In genomic region chr11:18429349-18429748, GRCh38 we compare ENCODE assay signal across 29 cellular contexts. TPM values are rescaled to one million over a fixed set of nuclear protein-coding genes. Genes with fewer than 3 reads are reported as not detected.
A peak's percentile ranks its signal among the peaks of the same experiment; 100 is the strongest.
DNase-seq lines count a peak whose midpoint lies in the region; ATAC-seq, FAIRE-seq and TF ChIP-seq lines count a peak whose summit lies in the region.
"Had no signal": no experiment of that assay in that cellular context is flagged by ENCODE, and none has a peak within 500 bp of the region (broad histone marks: within the 10 kb centered on the region; RNA-seq: fewer than 3 reads in every experiment).

No MANE protein-coding gene starts in this region.

- BruUV-seq in K562 (replicated peaks; lab: Mats Ljungman, UMichigan), result no TSS peak

- TF ChIP-seq CTCF in A549 (IDR thresholded peaks at IDR 0.05), result no peak
- no peak for TF ChIP-seq CTCF in K562 (IDR thresholded peaks at IDR 0.05 in 2 of 3, conservative IDR thresholded peaks at IDR 0.05 in 1 of 3; ENCODE audit: insufficient read depth in 2 of 3, low read depth in 1 of 3, low read length in 3 of 3)

- WGBS in A549 (ENCODE audit: missing lambda C conversion rate), result 78% methylated on average over 4 of the region's 4 CpGs
- WGBS in K562 (ENCODE audit: insufficient coverage, low coverage, missing lambda C conversion rate), result 36% methylated on average over 4 of the region's 4 CpGs

- no peaks in the 10 kb centered on the region for H3K36me3 ChIP-seq in K562 (ENCODE audit: control insufficient read depth, insufficient read depth, low read length)
- H3K36me3 ChIP-seq: BE2C, BLaER1 had no signal

- intact Hi-C loops in K562 (cut with micrococcal nuclease), result no loop called here

- FAIRE-seq in A549 (lab: Jason Lieb, UNC) (no peak), K562 (lab: Jason Lieb, UNC) (no peak)
- FAIRE-seq: GM12878 had no signal

- no peaks in the 10 kb centered on the region for H4K20me1 ChIP-seq in K562 (replicated peaks; ENCODE audit: control insufficient read depth, insufficient read depth, low read length)
- H4K20me1 ChIP-seq: BLaER1 had no signal

- H3K9ac ChIP-seq in K562 (ENCODE audit: insufficient read depth in 1 of 2, low read depth in 2 of 2, low read length in 2 of 2), result no peak overlapping the region
- H3K9ac ChIP-seq: BLaER1 had no signal

- H3K79me2 ChIP-seq in K562 (ENCODE audit: control insufficient read depth, insufficient read depth, low read length), result no peaks in the 10 kb centered on the region

- TF ChIP-seq POLR2A in A549 (IDR thresholded peaks at IDR 0.05; ENCODE audit: low read length), result no peak
- TF ChIP-seq POLR2A in K562 (conservative IDR thresholded peaks at IDR 0.05), result no peak

- peak overlapping the region; percentile 59; the same call in 1 of the 2 replicates for H2AFZ ChIP-seq in K562 (ENCODE audit: low read depth, low read length)

- H3K27me3 ChIP-seq in K562 (ENCODE audit: control insufficient read depth in 2 of 2, insufficient read depth in 2 of 2, low read length in 2 of 2), result no peaks in the 10 kb centered on the region
- H3K27me3 ChIP-seq: BE2C, BLaER1 had no signal

- no peaks in the 10 kb centered on the region; the same call in 2 of the 3 replicates for H3K4me1 ChIP-seq in A549
- H3K4me1 ChIP-seq in K562 (replicated peaks in 1 of 2; ENCODE audit: control insufficient read depth in 2 of 2, insufficient read depth in 2 of 2, low read length in 2 of 2), result no peaks in the 10 kb centered on the region; a peak in 1 of 5 replicates
- H3K4me1 ChIP-seq: BE2C, BLaER1 had no signal

- CTCF ChIA-PET in A549 (lab: Yijun Ruan, JAX), result interaction anchor here (0.6 to 1.2 kb wide), 2 partner anchors 10 to 344 kb away, joined by 3 read pairs; no protein-coding TSS in a partner anchor
- CTCF ChIA-PET in K562 (lab: Yijun Ruan, JAX; ENCODE audit: low intra/inter-chr PET ratio), result no interaction called here

- ATAC-seq in A549 (no peak), K562 (no peak)
- ATAC-seq: GM12878 had no signal

- DNase-seq in A549 (ENCODE audit: low read depth in 1 of 2, low spot score in 1 of 2), result no peak
- DNase-seq in OCI-M1 (lab: John Stamatoyannopoulos, UW), result peak; percentile 11
- DNase-seq in K562 (ENCODE audit: extremely low read depth in 1 of 4, low spot score in 3 of 4), result no peak
- DNase-seq in GM19238 (ENCODE audit: insufficient read length, low spot score), result no peak
- no peak for DNase-seq in H4 (ENCODE audit: low spot score)
- no peak for DNase-seq in KBM-7
- DNase-seq: ACHN; BE2C; C1 segment of cervical spinal cord; CD4-positive, alpha-beta memory T cell; CD4-positive, CD25-positive, alpha-beta regulatory T cell; CD8-positive, alpha-beta memory T cell; COR-L47; DMS 273 treated with DMSO at 0.1 percent for 48 hours; DMS153; DMS53; DMS79; DND-41; EL; GDM1 had no signal

- H3K9me1 ChIP-seq in K562 (ENCODE audit: control insufficient read depth, insufficient read depth, low read length), result no peaks in the 10 kb centered on the region

- TF ChIP-seq RAD21 in A549 (conservative IDR thresholded peaks at IDR 0.05 in 1 of 2, IDR thresholded peaks at IDR 0.05 in 1 of 2) (no peak), K562 (CRISPR knock-in tag; conservative IDR thresholded peaks at IDR 0.05 in 1 of 2, IDR thresholded peaks at IDR 0.05 in 1 of 2) (no peak)

- TF ChIP-seq EP300 in A549 (IDR thresholded peaks at IDR 0.05) (no peak), K562 (IDR thresholded peaks at IDR 0.05; ENCODE audit: low read length) (no peak)

- in situ Hi-C loops in K562 (cut with MboI) (no loop called here), KBM-7 (cut with MboI; ENCODE audit: low pct_unique_long_range_greater_than_20kb, low sequenced_read_pairs) (no loop called here)

- H3K9me3 ChIP-seq in A549, result no peaks in the 10 kb centered on the region
- no peaks in the 10 kb centered on the region for H3K9me3 ChIP-seq in K562 (replicated peaks; ENCODE audit: control insufficient read depth, insufficient read depth, low read depth, low read length)
- H3K9me3 ChIP-seq: BE2C, BLaER1 had no signal

- no peak overlapping the region for H3K4me2 ChIP-seq in A549
- H3K4me2 ChIP-seq in K562 (ENCODE audit: insufficient read depth, low read length), result no peak overlapping the region
- H3K4me2 ChIP-seq: BLaER1 had no signal

- H3K4me3 ChIP-seq in A549, result no peak overlapping the region
- H3K4me3 ChIP-seq in K562, result no peak overlapping the region
- H3K4me3 ChIP-seq: BLaER1, GM12878 had no signal

- no peak overlapping the region for H3K27ac ChIP-seq in A549
- H3K27ac ChIP-seq in K562 (ENCODE audit: extremely low read depth, low read depth, low read length), result no peak overlapping the region
- H3K27ac ChIP-seq: 22Rv1, BLaER1 had no signal

- POLR2A ChIA-PET in A549 (lab: Yijun Ruan, JAX) (interaction anchor here (0.7 kb wide), 1 partner anchor 1697 kb away, joined by 3 read pairs; no protein-coding TSS in a partner anchor), K562 (lab: Yijun Ruan, JAX) (interaction anchor here (0.6 kb wide), 1 partner anchor 73 kb away, joined by 3 read pairs; no protein-coding TSS in a partner anchor)

RNA-seq across cellular contexts. Expression of gene LDHC, which starts 17.2 kb away (rescaled TPM):
- 0.23 and 0.30 TPM in 2 replicates for polyA plus RNA-seq in A549 (2011; rRNA removed)
- 0.05 and 0.09 TPM in 2 replicates for polyA plus RNA-seq in A549 (2012; cell fraction: cytosol; rRNA removed)
- polyA plus RNA-seq in A549 (2012; cell fraction: nucleus; rRNA removed), result not detected in 2 replicates
- polyA plus RNA-seq in A549 (2017; fragmentation: RNase III; extraction: RNeasy Plus Mini Kit Qiagen cat#74134 plus additional on column Dnase treatment), result 0.12 to 0.17 TPM (median 0.15 TPM) in 3 replicates
- polyA minus RNA-seq in A549 (2011; rRNA and poly(A)+ RNA removed), result 0.29 TPM in 1 of 2 replicates, not detected in the other
- not detected in 2 replicates for total RNA-seq in K562 (2011; cell fraction: chromatin; rRNA removed; ENCODE audit: low replicate concordance)
- total RNA-seq in K562 (2011; cell fraction: nucleolus; rRNA removed), result not detected in 2 replicates
- total RNA-seq in K562 (2011; cell fraction: nucleoplasm; rRNA removed), result not detected in 2 replicates
- total RNA-seq in K562 (2014; rRNA removed), result not detected in 2 replicates
- total RNA-seq in K562 (2014; rRNA removed; fragmentation: Illumina TruSeq; extraction: Trizol), result not detected in 2 replicates
- not detected in 2 replicates for total RNA-seq in K562 (2015; rRNA removed; fragmentation: Illumina TruSeq; extraction: Trizol)
- not detected in 2 replicates for total RNA-seq in K562 (2021)
- not detected in 2 replicates for polyA plus RNA-seq in K562 (2011; rRNA removed)
- not detected in 2 replicates for polyA plus RNA-seq in K562 (2011; cell fraction: cytosol; rRNA removed)
- polyA plus RNA-seq in K562 (2011; cell fraction: nucleus; rRNA removed), result not detected in 2 replicates
- polyA plus RNA-seq in K562 (2012), result not detected in 2 replicates
- polyA plus RNA-seq in K562 (2014; fragmentation: Illumina TruSeq; extraction: Trizol), result not detected in 2 replicates
- polyA plus RNA-seq in K562 (2014; fragmentation: Nextera tagmentation; extraction: Ambion mirVana), result not detected
- not detected in 2 replicates for polyA plus RNA-seq in K562 (2014; rRNA removed)
- 0.42 TPM in 1 of 2 replicates, not detected in the other for polyA minus RNA-seq in K562 (2011; rRNA and poly(A)+ RNA removed)
- not detected in 2 replicates for polyA minus RNA-seq in K562 (2011; cell fraction: cytosol; rRNA and poly(A)+ RNA removed)
- not detected in 2 replicates for polyA minus RNA-seq in K562 (2011; cell fraction: nucleus; rRNA and poly(A)+ RNA removed)
- total RNA-seq in H4 (2014; rRNA removed; shearing (Covaris generic)), result not detected in 2 replicates
- total RNA-seq: A673; CD4-positive, alpha-beta memory T cell; CD4-positive, CD25-positive, alpha-beta regulatory T cell; CD8-positive, alpha-beta memory T cell; Daoy; G401; GM12878 had no signal
- polyA plus RNA-seq: CD14-positive monocyte; CD4-positive, alpha-beta memory T cell; CD8-positive, alpha-beta memory T cell had no signal

RNA-seq across cellular contexts. Expression of gene LDHAL6A, which starts 26.3 kb away (rescaled TPM):
- polyA plus RNA-seq in A549 (2011; rRNA removed) (not detected in 2 replicates), A549 (2017; fragmentation: RNase III; extraction: RNeasy Plus Mini Kit Qiagen cat#74134 plus additional on column Dnase treatment) (not detected in 3 replicates), K562 (2011; rRNA removed) (0.04 TPM in 1 of 2 replicates, not detected in the other), K562 (2014; fragmentation: Illumina TruSeq; extraction: Trizol) (not detected in 2 replicates), K562 (2014; fragmentation: Nextera tagmentation; extraction: Ambion mirVana) (not detected), K562 (2014; rRNA removed) (not detected in 2 replicates)
- polyA plus RNA-seq in A549 (2012; cell fraction: cytosol; rRNA removed), result not detected in 2 replicates
- polyA plus RNA-seq in A549 (2012; cell fraction: nucleus; rRNA removed), result not detected in 2 replicates
- not detected in 2 replicates for polyA minus RNA-seq in A549 (2011; rRNA and poly(A)+ RNA removed)
- not detected in 2 replicates for total RNA-seq in K562 (2011; cell fraction: chromatin; rRNA removed; ENCODE audit: low replicate concordance)
- not detected in 2 replicates for total RNA-seq in K562 (2011; cell fraction: nucleolus; rRNA removed)
- not detected in 2 replicates for total RNA-seq in K562 (2011; cell fraction: nucleoplasm; rRNA removed)
- total RNA-seq in K562 (2014; rRNA removed) (not detected in 2 replicates), K562 (2014; rRNA removed; fragmentation: Illumina TruSeq; extraction: Trizol) (not detected in 2 replicates), K562 (2015; rRNA removed; fragmentation: Illumina TruSeq; extraction: Trizol) (not detected in 2 replicates), K562 (2021) (not detected in 2 replicates)
- polyA plus RNA-seq in K562 (2011; cell fraction: cytosol; rRNA removed), result not detected in 2 replicates
- not detected in 2 replicates for polyA plus RNA-seq in K562 (2011; cell fraction: nucleus; rRNA removed)
- polyA plus RNA-seq in K562 (2012), result not detected in 2 replicates
- not detected in 2 replicates for polyA minus RNA-seq in K562 (2011; rRNA and poly(A)+ RNA removed)
- polyA minus RNA-seq in K562 (2011; cell fraction: cytosol; rRNA and poly(A)+ RNA removed), result not detected in 2 replicates
- not detected in 2 replicates for polyA minus RNA-seq in K562 (2011; cell fraction: nucleus; rRNA and poly(A)+ RNA removed)
- total RNA-seq in H4 (2014; rRNA removed; shearing (Covaris generic)), result not detected in 2 replicates
- total RNA-seq: A172; A673; CD4-positive, CD25-positive, alpha-beta regulatory T cell; CD8-positive, alpha-beta memory T cell; G401; GM12878 had no signal
- polyA plus RNA-seq: AG04450; CD14-positive monocyte; CD4-positive, alpha-beta memory T cell; CD8-positive, alpha-beta memory T cell had no signal

RNA-seq across cellular contexts. Expression of gene LDHA, which starts 35.0 kb away (rescaled TPM):
- polyA plus RNA-seq in A549 (2011; rRNA removed) (1,975 and 2,571 TPM in 2 replicates), A549 (2017; fragmentation: RNase III; extraction: RNeasy Plus Mini Kit Qiagen cat#74134 plus additional on column Dnase treatment) (4,094 to 4,418 TPM (median 4,099 TPM) in 3 replicates), K562 (2011; rRNA removed) (2,290 and 3,001 TPM in 2 replicates), K562 (2014; fragmentation: Illumina TruSeq; extraction: Trizol) (1,410 and 1,720 TPM in 2 replicates), K562 (2014; fragmentation: Nextera tagmentation; extraction: Ambion mirVana) (1,000 to 10,000 TPM in 1 of 2 experiments, 100 to 1,000 TPM in 1; 926 to 1,451 TPM), K562 (2014; rRNA removed) (981 and 1,026 TPM in 2 replicates)
- 906 and 930 TPM in 2 replicates for polyA plus RNA-seq in A549 (2012; cell fraction: cytosol; rRNA removed)
- polyA plus RNA-seq in A549 (2012; cell fraction: nucleus; rRNA removed), result 720 and 982 TPM in 2 replicates
- polyA minus RNA-seq in A549 (2011; rRNA and poly(A)+ RNA removed), result 1,290 and 1,306 TPM in 2 replicates
- 227 and 496 TPM in 2 replicates for total RNA-seq in K562 (2011; cell fraction: chromatin; rRNA removed; ENCODE audit: low replicate concordance)
- 234 and 275 TPM in 2 replicates for total RNA-seq in K562 (2011; cell fraction: nucleolus; rRNA removed)
- total RNA-seq in K562 (2011; cell fraction: nucleoplasm; rRNA removed), result 463 and 572 TPM in 2 replicates
- total RNA-seq in K562 (2014; rRNA removed) (497 and 537 TPM in 2 replicates), K562 (2014; rRNA removed; fragmentation: Illumina TruSeq; extraction: Trizol) (535 and 615 TPM in 2 replicates), K562 (2015; rRNA removed; fragmentation: Illumina TruSeq; extraction: Trizol) (587 and 664 TPM in 2 replicates), K562 (2021) (739 and 755 TPM in 2 replicates)
- polyA plus RNA-seq in K562 (2011; cell fraction: cytosol; rRNA removed), result 907 and 2,175 TPM in 2 replicates
- polyA plus RNA-seq in K562 (2011; cell fraction: nucleus; rRNA removed), result 371 and 679 TPM in 2 replicates
- 741 and 1,455 TPM in 2 replicates for polyA plus RNA-seq in K562 (2012)
- polyA minus RNA-seq in K562 (2011; rRNA and poly(A)+ RNA removed), result 3,343 and 3,532 TPM in 2 replicates
- polyA minus RNA-seq in K562 (2011; cell fraction: cytosol; rRNA and poly(A)+ RNA removed), result 1,176 and 1,311 TPM in 2 replicates
- polyA minus RNA-seq in K562 (2011; cell fraction: nucleus; rRNA and poly(A)+ RNA removed), result 165 and 457 TPM in 2 replicates
- total RNA-seq in H4 (2014; rRNA removed; shearing (Covaris generic)), result 1,258 and 1,608 TPM in 2 replicates

Comparison
In these comparisons a context has a peak if more than half of its experiments do, and no peak if none do; other contexts are left out.
1. Of the 35 proteins assayed by ChIP-seq in both K562 and A549: peak only in K562: MAFK; only in A549: none; in both: none; in neither: 34.